8 cellular contexts compared by ENCODE assay signal in the genomic region with DNA sequence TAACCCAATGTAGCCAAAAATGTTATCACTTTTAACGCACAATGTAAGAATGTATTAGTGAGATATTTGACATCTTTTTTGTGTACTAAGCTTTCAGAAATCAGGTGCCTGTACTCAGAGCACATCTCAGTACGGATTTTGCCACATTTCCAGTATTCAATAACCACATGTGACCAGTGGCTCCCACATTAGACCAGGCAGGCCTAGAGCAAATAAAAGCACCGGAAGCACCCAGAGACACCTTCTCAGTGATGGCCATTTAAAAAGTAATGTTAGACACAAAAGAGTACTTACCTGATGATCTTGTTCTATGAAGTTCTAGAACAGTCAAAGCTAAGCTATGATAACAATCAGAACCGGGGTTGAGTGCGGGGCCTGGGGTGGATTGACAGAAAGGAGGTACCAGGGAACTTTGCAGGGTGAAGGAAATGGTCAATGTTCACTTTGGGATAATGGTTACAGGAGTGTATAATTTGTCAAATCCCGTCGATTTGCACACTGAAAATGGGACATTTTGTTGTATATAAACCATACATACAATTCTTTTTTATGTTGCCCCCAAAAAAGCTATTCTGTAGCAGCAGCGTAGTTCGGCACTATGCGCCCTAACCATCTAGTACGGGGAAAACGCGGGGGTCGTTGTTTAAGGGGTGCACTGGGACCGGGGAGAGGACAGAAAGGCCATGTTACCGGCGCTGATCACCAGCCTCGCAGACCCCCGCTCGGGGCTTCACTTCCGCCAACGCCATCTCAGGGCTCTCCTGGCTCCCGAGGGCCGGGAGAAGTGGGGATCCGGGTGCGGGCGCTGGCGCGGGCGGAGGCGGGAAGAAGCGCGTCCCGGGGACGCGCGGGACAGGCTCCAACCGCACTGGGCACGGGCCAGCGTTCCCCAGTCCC. TPM values are rescaled to one million over a fixed set of nuclear protein-coding genes. Genes with fewer than 3 reads are reported as not detected.
DNase-seq lines count a peak whose midpoint lies in the region; TF ChIP-seq lines count a peak whose summit lies in the region.

No MANE protein-coding gene starts in this region.

- WGBS in liver, result 6% methylated on average over 40 of the region's 40 CpGs

- TF ChIP-seq POLR2A in GM19099 (IDR thresholded peaks at IDR 0.05; ENCODE audit: extremely low read depth, insufficient read length, low read depth), result peak; percentile 5

- H3K4me3 Mint-ChIP-seq in MCF 10A (ENCODE audit: unreplicated experiment), result peak overlapping the region; percentile 86

- intact Hi-C loops in MCF 10A (cut with micrococcal nuclease), result no loop called here

- peak overlapping the region; percentile 15 to 84 (median 67) for H3K4me3 ChIP-seq in liver (ENCODE audit: low read depth in 1 of 3, low read length in 3 of 3)

- TF ChIP-seq RAD21 in liver (IDR thresholded peaks at IDR 0.05), result no peak

- POLR2A ChIA-PET in MCF 10A (lab: Yijun Ruan, JAX), result interaction anchor here (0.9 to 1.4 kb wide), 5 partner anchors 9 to 979 kb away, joined by 3 to 7 read pairs (median 3); no protein-coding TSS in a partner anchor

- peak overlapping the region; percentile 60 to 86 for H3K27ac ChIP-seq in liver (ENCODE audit: low read depth in 1 of 2, low read length in 2 of 2)
- peak overlapping the region; percentile 27 for H3K27ac ChIP-seq in temporal lobe (ENCODE audit: low read depth, low read length)

- BruUV-seq in MCF 10A (replicated peaks; lab: Mats Ljungman, UMichigan), result TSS peak; percentile 36

- no peak for TF ChIP-seq CTCF in MCF 10A (IDR thresholded peaks at IDR 0.05; ENCODE audit: unreplicated experiment)
- no peak for TF ChIP-seq CTCF in liver (IDR thresholded peaks at IDR 0.05; ENCODE audit: low read depth, low read length, missing input control)

- no peaks in the 10 kb centered on the region for H3K9me3 ChIP-seq in liver (ENCODE audit: control insufficient read depth in 4 of 4, low read length in 3 of 4)

- CTCF ChIA-PET in MCF 10A (lab: Yijun Ruan, JAX), result interaction anchor here (0.5 to 2.1 kb wide), 4 partner anchors 15 to 1095 kb away, joined by 3 to 15 read pairs (median 4); no protein-coding TSS in a partner anchor

- H3K4me1 ChIP-seq in liver (ENCODE audit: control insufficient read depth in 4 of 4, insufficient read depth in 4 of 4, low read length in 3 of 4), result peaks cover 0 to 5% (median 0%) of the 10 kb centered on the region in 4 donors

- H3K27me3 Mint-ChIP-seq in MCF 10A (ENCODE audit: insufficient read depth, unreplicated experiment), result peaks cover 48% of the 10 kb centered on the region

- H3K36me3 ChIP-seq in liver (ENCODE audit: control insufficient read depth in 4 of 4, insufficient read depth in 3 of 4, low read depth in 1 of 4, low read length in 3 of 4), result peaks cover 0 to 2% (median under 1%) of the 10 kb centered on the region in 4 donors

- peak overlapping the region; percentile 32 for H3K27ac Mint-ChIP-seq in MCF 10A (ENCODE audit: low read depth, unreplicated experiment)

- peaks cover 9% of the 10 kb centered on the region for H3K36me3 Mint-ChIP-seq in MCF 10A (ENCODE audit: insufficient read depth, unreplicated experiment)

- H3K27me3 ChIP-seq in liver (ENCODE audit: control insufficient read depth in 4 of 4, insufficient read depth in 4 of 4, low read length in 3 of 4), result no peaks in the 10 kb centered on the region

- peak; percentile 3 for DNase-seq in CD1c-positive myeloid dendritic cell (ENCODE audit: extremely low spot score)
- DNase-seq in HuH-7 (ENCODE audit: low spot score), result peak; percentile 17
- peak; percentile 5 for DNase-seq in MCF 10A (ENCODE audit: unreplicated experiment)
- DNase-seq in NOMO-1 (lab: John Stamatoyannopoulos, UW; ENCODE audit: unreplicated experiment in 2 of 2), result no peak
- no peak for DNase-seq in AG08396 (ENCODE audit: low spot score)

- no peaks in the 10 kb centered on the region for H3K9me3 Mint-ChIP-seq in MCF 10A (ENCODE audit: unreplicated experiment)

- H3K4me1 Mint-ChIP-seq in MCF 10A (ENCODE audit: insufficient read depth, unreplicated experiment), result no peaks in the 10 kb centered on the region

- peak overlapping the region; percentile 12 to 64 for H3K9ac ChIP-seq in liver (ENCODE audit: low read depth in 1 of 2, low read length in 2 of 2)

TF ChIP-seq in liver, 16 proteins besides CTCF, POLR2A, EP300 and RAD21:
- TF ChIP-seq GABPA (IDR thresholded peaks at IDR 0.05 in 1 of 2, conservative IDR thresholded peaks at IDR 0.05 in 1 of 2), result no peak
- no peak for TF ChIP-seq HNF4A (conservative IDR thresholded peaks at IDR 0.05)
- TF ChIP-seq YY1 (IDR thresholded peaks at IDR 0.05), result peak; percentile 59

RNA-seq across cellular contexts. Expression of a gene that starts 1.0 kb away (rescaled TPM):
- 5.3 and 5.5 TPM in 2 replicates for total RNA-seq in MCF 10A (2022)
- total RNA-seq in liver, result 10 to 100 TPM; 10.5 to 11.2 TPM
- 1 to 10 TPM; 3.0 to 3.9 TPM for polyA plus RNA-seq in liver
- 22.4 TPM for total RNA-seq in temporal lobe

RNA-seq across cellular contexts. Expression of a gene that starts 7.9 kb away (rescaled TPM):
- total RNA-seq in MCF 10A (2022), result 37.0 and 40.0 TPM in 2 replicates
- 10 to 100 TPM; 17.6 to 24.9 TPM for total RNA-seq in liver
- polyA plus RNA-seq in liver, result 10 to 100 TPM in 1 of 2 donors, 1 to 10 TPM in 1; 9.6 to 29.0 TPM
- total RNA-seq in temporal lobe, result 17.0 TPM

Comparison
In these comparisons a context has a peak if more than half of its experiments do, and no peak if none do; other contexts are left out.
1. DNase-seq: peak in CD1c-positive myeloid dendritic cell (single experiment), HuH-7 (single experiment) and MCF 10A (single experiment); none in NOMO-1 (0 of 2) and AG08396 (single experiment).